21 cellular contexts compared by ENCODE assay signal in the genomic region with DNA sequence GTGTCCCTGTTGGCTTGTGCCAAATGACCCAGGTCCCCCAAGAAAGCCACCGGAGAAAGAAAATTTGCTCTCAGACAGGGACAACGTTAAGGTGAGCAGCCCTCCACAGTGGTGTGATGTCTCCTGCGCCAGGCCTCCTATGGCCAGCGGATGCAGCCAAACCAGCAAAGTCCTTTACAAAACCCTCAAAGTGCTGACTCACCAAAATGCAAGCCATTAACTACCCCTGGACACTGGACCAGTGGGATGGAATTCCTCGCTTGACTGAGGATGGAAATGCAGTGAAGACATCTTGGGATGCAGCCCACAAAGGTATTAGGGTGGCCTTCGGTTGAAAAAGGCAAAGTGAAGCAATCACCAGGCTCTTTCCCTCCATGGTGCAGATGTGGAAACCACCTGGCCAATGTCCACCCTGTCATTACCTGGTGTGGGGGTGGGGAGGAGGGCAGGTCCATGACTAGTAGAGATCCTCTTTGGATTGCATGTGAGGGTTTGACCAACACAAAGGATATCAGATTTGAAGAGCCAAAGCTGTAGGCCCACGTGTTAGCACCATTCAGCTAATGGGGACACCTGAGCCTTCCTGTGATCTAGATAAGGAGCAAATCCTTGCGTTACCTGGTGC.
"Had no signal": no experiment of that assay in that cellular context is flagged by ENCODE, and none has a peak within 500 bp of the region (broad histone marks: within the 10 kb centered on the region; RNA-seq: fewer than 3 reads in every experiment).

No MANE protein-coding gene starts in this region.

- H3K4me1 Mint-ChIP-seq: IgD-negative memory B cell had no signal

- H3K27me3 ChIP-seq: MG63 had no signal

- DNase-seq: KBM-7, MG63, NCI-H1092, NCI-H1105 treated with DMSO at 0.1 percent for 48 hours, NCI-H1417 treated with DMSO at 0.1 percent for 48 hours, NCI-H146, NCI-H1694 treated with DMSO at 0.1 percent for 48 hours, NCI-H1930, NCI-H2081, NCI-H2107, NCI-H2227 treated with DMSO at 0.1 percent for 48 hours, NCI-H524, NCI-H69, NCI-H774, Right ventricle myocardium superior, RPMI8226, SIG-M5 had no signal

- H3K9me3 Mint-ChIP-seq: IgD-negative memory B cell had no signal

- H3K4me3 ChIP-seq: MG63, SJSA1, SK-N-MC had no signal

- H3K4me1 ChIP-seq: SJSA1 had no signal

- H3K36me3 ChIP-seq: MG63, SJSA1 had no signal

- H3K9me3 ChIP-seq: MG63, SJSA1 had no signal

- FAIRE-seq: RCC 7860 had no signal

- H3K27ac ChIP-seq: SJSA1, SK-N-MC had no signal

- H3K27ac Mint-ChIP-seq: IgD-negative memory B cell had no signal

- H3K4me3 Mint-ChIP-seq: IgD-negative memory B cell had no signal
